Comparison of ENCODE assay signal across 1 cellular context in the genomic region with DNA sequence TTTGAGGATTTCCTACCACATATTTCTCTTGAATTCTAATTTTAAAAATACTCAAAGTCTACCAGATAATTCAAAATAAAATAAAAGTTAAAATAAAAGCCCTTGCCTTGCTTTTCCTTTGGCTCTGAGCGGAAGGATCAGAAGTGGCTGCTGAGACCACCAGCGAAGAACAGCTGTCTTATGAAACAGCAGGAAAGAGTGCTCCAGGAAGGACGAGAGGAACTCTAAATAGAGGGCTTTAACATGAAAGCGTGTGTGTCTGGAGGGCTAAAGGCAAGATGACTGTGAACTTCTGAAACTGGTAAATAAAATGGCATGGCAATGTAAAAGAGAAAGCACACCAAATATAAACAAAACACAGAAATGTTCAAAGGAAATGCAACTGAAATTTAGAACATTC.
TF ChIP-seq lines count a peak whose summit lies in the region.

No MANE protein-coding gene starts in this region.

TF ChIP-seq in GM12878, 131 proteins besides CTCF, POLR2A, EP300 and RAD21:
- TF ChIP-seq FOS (IDR thresholded peaks at IDR 0.05; ENCODE audit: borderline replicate concordance, extremely low read depth, insufficient read length): no peak
- TF ChIP-seq ATF7 (IDR thresholded peaks at IDR 0.05; ENCODE audit: low read depth): no peak
- TF ChIP-seq ZNF217 (IDR thresholded peaks at IDR 0.05): no peak
- TF ChIP-seq TCF7 (IDR thresholded peaks at IDR 0.05; ENCODE audit: borderline replicate concordance): no peak
- TF ChIP-seq MXI1 (IDR thresholded peaks at IDR 0.05; ENCODE audit: low read depth, low read length): no peak
- no peak for TF ChIP-seq POU2F2 (IDR thresholded peaks at IDR 0.05; ENCODE audit: borderline replicate concordance, low read depth, low read length)
- no peak for TF ChIP-seq CEBPB (IDR thresholded peaks at IDR 0.05; ENCODE audit: borderline replicate concordance in 1 of 2, low read depth in 2 of 2, low read length in 2 of 2)
TF ChIP-seq in GM12878: peak in this region for 0.
